ENCODE assay signal across 8 cellular contexts in genomic region chr17:40107266-40107980, GRCh38. TPM values are rescaled to one million over a fixed set of nuclear protein-coding genes. Genes with fewer than 3 reads are reported as not detected.
DNase-seq lines count a peak whose midpoint lies in the region; ATAC-seq and TF ChIP-seq lines count a peak whose summit lies in the region.

No MANE protein-coding gene starts in this region.

- H3K27me3 ChIP-seq in HL-60 (ENCODE audit: insufficient read depth, poor library complexity, severe bottlenecking) = no peaks in the 10 kb centered on the region

- CTCF ChIA-PET in activated CD8-positive, alpha-beta memory T cell treated with anti-CD3 and anti-CD28 coated beads, Interleukin-2, amount 10 ng/mL, durations not matched to agents 7 days and 5 days (lab: Charles Lee) = interaction anchor here (0.9 to 1.6 kb wide), 5 partner anchors 21 to 81 kb away, joined by 3 to 5 read pairs (median 4); no protein-coding TSS in a partner anchor

- DNase-seq in HL-60 (ENCODE audit: low read depth in 1 of 2, low spot score in 1 of 2) (peak in 1 of 2 experiments; percentile 90), iris pigment epithelial cell (ENCODE audit: low read depth) (peak; percentile 37), NCI-H2171 treated with DMSO at 0.1 percent for 48 hours (lab: John Stamatoyannopoulos, UW) (no peak), T-helper 9 cell (no peak)
- no peak for DNase-seq in activated CD8-positive, alpha-beta memory T cell treated with anti-CD3 and anti-CD28 coated beads, Interleukin-2, amount 10 ng/mL, durations not matched to agents 7 days and 5 days
- DNase-seq in stimulated activated naive CD8-positive, alpha-beta T cell treated with anti-CD3 and anti-CD28 coated beads, Interleukin-15, Interleukin-2, amounts not matched to agents 100 U/mL and 50 U/mL, for 24 hours = peak; percentile 31

- no peaks in the 10 kb centered on the region for H3K27me3 Mint-ChIP-seq in activated CD8-positive, alpha-beta memory T cell treated with anti-CD3 and anti-CD28 coated beads, Interleukin-2, amount 10 ng/mL, durations not matched to agents 7 days and 5 days

- H3K4me1 Mint-ChIP-seq in activated CD8-positive, alpha-beta memory T cell treated with anti-CD3 and anti-CD28 coated beads, Interleukin-2, amount 10 ng/mL, durations not matched to agents 7 days and 5 days = peaks cover 82% of the 10 kb centered on the region

- no peaks in the 10 kb centered on the region for H3K9me3 Mint-ChIP-seq in activated CD8-positive, alpha-beta memory T cell treated with anti-CD3 and anti-CD28 coated beads, Interleukin-2, amount 10 ng/mL, durations not matched to agents 7 days and 5 days (ENCODE audit: low read depth)

- H3K4me3 Mint-ChIP-seq in activated CD8-positive, alpha-beta memory T cell treated with anti-CD3 and anti-CD28 coated beads, Interleukin-2, amount 10 ng/mL, durations not matched to agents 7 days and 5 days = no peak overlapping the region

- no peak for TF ChIP-seq CTCF in HL-60 (IDR thresholded peaks at IDR 0.05; ENCODE audit: insufficient read depth, low read length)

- H3K36me3 Mint-ChIP-seq in activated CD8-positive, alpha-beta memory T cell treated with anti-CD3 and anti-CD28 coated beads, Interleukin-2, amount 10 ng/mL, durations not matched to agents 7 days and 5 days = no peaks in the 10 kb centered on the region

- H3K4me3 ChIP-seq in HL-60 (replicated peaks; ENCODE audit: insufficient read depth, low read length) = no peak overlapping the region

- peak; percentile 2 for ATAC-seq in activated CD8-positive, alpha-beta memory T cell treated with anti-CD3 and anti-CD28 coated beads, Interleukin-2, amount 10 ng/mL, durations not matched to agents 7 days and 5 days
- ATAC-seq in stimulated activated naive CD8-positive, alpha-beta T cell treated with anti-CD3 and anti-CD28 coated beads, Interleukin-15, Interleukin-2, amounts not matched to agents 100 U/mL and 50 U/mL, for 24 hours = peak; percentile 11
- ATAC-seq in HG02852 (IDR thresholded peaks at IDR 0.05; ENCODE audit: unreplicated experiment) = no peak
- no peak for ATAC-seq in GM19351 (IDR thresholded peaks at IDR 0.05; ENCODE audit: unreplicated experiment)

- peak overlapping the region; percentile 90 for H3K27ac ChIP-seq in HL-60 (replicated peaks)

- H3K27ac Mint-ChIP-seq in activated CD8-positive, alpha-beta memory T cell treated with anti-CD3 and anti-CD28 coated beads, Interleukin-2, amount 10 ng/mL, durations not matched to agents 7 days and 5 days = peak overlapping the region; percentile 74

RNA-seq across cellular contexts. Expression of gene NR1D1, which starts 7.0 kb away (rescaled TPM):
- 1 to 10 TPM; 3.3 to 4.8 TPM for total RNA-seq in activated CD8-positive, alpha-beta memory T cell treated with anti-CD3 and anti-CD28 coated beads, Interleukin-2, amount 10 ng/mL, durations not matched to agents 7 days and 5 days

RNA-seq across cellular contexts. Expression of gene MSL1, which starts 14.3 kb away (rescaled TPM):
- total RNA-seq in activated CD8-positive, alpha-beta memory T cell treated with anti-CD3 and anti-CD28 coated beads, Interleukin-2, amount 10 ng/mL, durations not matched to agents 7 days and 5 days = 10 to 100 TPM; 91.4 to 94.7 TPM

RNA-seq across cellular contexts. Expression of gene CASC3, which starts 32.9 kb away (rescaled TPM):
- 10 to 100 TPM; 89.8 to 90.5 TPM for total RNA-seq in activated CD8-positive, alpha-beta memory T cell treated with anti-CD3 and anti-CD28 coated beads, Interleukin-2, amount 10 ng/mL, durations not matched to agents 7 days and 5 days

RNA-seq across cellular contexts. Expression of gene THRA, which starts 44.7 kb away (rescaled TPM):
- total RNA-seq in activated CD8-positive, alpha-beta memory T cell treated with anti-CD3 and anti-CD28 coated beads, Interleukin-2, amount 10 ng/mL, durations not matched to agents 7 days and 5 days = 1 to 10 TPM; 5.9 to 8.3 TPM

RNA-seq across cellular contexts. Expression of gene MED24, which starts 53.2 kb away (rescaled TPM):
- 100 to 1,000 TPM in 1 of 2 experiments, 10 to 100 TPM in 1; 98.0 to 107 TPM for total RNA-seq in activated CD8-positive, alpha-beta memory T cell treated with anti-CD3 and anti-CD28 coated beads, Interleukin-2, amount 10 ng/mL, durations not matched to agents 7 days and 5 days

Comparison
In these comparisons a context has a peak if more than half of its experiments do, and no peak if none do; other contexts are left out.
1. DNase-seq: peak in iris pigment epithelial cell (single experiment) and stimulated activated naive CD8-positive, alpha-beta T cell treated with anti-CD3 and anti-CD28 coated beads, Interleukin-15, Interleukin-2, amounts not matched to agents 100 U/mL and 50 U/mL, for 24 hours (single experiment); none in activated CD8-positive, alpha-beta memory T cell treated with anti-CD3 and anti-CD28 coated beads, Interleukin-2, amount 10 ng/mL, durations not matched to agents 7 days and 5 days (single experiment), NCI-H2171 treated with DMSO at 0.1 percent for 48 hours (single experiment) and T-helper 9 cell (single experiment).
2. ATAC-seq: peak in activated CD8-positive, alpha-beta memory T cell treated with anti-CD3 and anti-CD28 coated beads, Interleukin-2, amount 10 ng/mL, durations not matched to agents 7 days and 5 days (single experiment) and stimulated activated naive CD8-positive, alpha-beta T cell treated with anti-CD3 and anti-CD28 coated beads, Interleukin-15, Interleukin-2, amounts not matched to agents 100 U/mL and 50 U/mL, for 24 hours (single experiment); none in HG02852 (single experiment) and GM19351 (single experiment).